In the genomic region with DNA sequence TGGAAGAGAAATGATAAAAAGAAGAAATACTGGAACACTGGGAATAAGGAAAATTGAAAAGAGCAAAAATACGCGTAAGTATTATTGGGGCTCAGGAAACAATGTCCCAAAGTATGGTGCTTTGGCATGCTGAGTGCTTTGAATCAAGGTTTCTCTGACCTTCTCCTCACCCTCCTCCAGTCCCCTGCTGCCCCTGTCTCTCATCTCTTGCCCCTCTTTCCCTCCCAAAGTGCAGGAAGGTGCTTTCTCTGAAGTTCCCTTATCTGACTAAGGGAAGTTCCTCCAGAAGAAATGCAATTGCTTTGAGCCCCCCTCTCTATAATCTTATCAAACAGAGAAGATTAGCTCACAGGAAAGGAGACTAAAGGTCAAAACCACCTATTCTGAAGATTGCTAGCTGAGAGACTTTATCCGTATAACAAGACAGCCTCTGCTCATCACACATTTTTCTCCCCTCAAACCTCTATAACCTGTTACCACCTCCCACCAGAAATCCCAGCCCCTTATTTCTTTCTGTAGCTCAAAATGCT, we compare ENCODE assay signal across 14 cellular contexts.
A peak's percentile ranks its signal among the peaks of the same experiment; 100 is the strongest.
DNase-seq lines count a peak whose midpoint lies in the region; ATAC-seq and TF ChIP-seq lines count a peak whose summit lies in the region.
"Had no signal": no experiment of that assay in that cellular context is flagged by ENCODE, and none has a peak within 500 bp of the region (broad histone marks: within the 10 kb centered on the region; RNA-seq: fewer than 3 reads in every experiment).

No MANE protein-coding gene starts in this region.

- H4K8ac ChIP-seq in H9 (replicated peaks; ENCODE audit: insufficient read length, low read depth, low read length): no peak overlapping the region

- no peak overlapping the region for H2BK120ac ChIP-seq in H9 (ENCODE audit: low read depth, low read length, poor library complexity, severe bottlenecking)

- WGBS in H9 (ENCODE audit: extremely low coverage, insufficient read length, low lambda C conversion rate): no CpG with 5 or more reads among the region's 3 CpGs

- H3K4me1 Mint-ChIP-seq in H9 (peaks cover 56 to 63% of the 10 kb centered on the region in 2 experiments), WTC11 (peaks cover 65% of the 10 kb centered on the region)

- H3K4me3 ChIP-seq in BLaER1 (no peak overlapping the region), iPS-20b (ENCODE audit: low read length) (no peak overlapping the region)
- H3K4me3 ChIP-seq: gastroesophageal sphincter, MG63, sigmoid colon had no signal

- no peak overlapping the region for H2AK5ac ChIP-seq in H9 (ENCODE audit: insufficient read length, low read length)

- H3K9ac ChIP-seq in BLaER1: 0 out of 2 replicates have a peak overlapping the region, but pooled peaks have one; percentile 1
- H3K9ac ChIP-seq in H9 (ENCODE audit: extremely low read depth, insufficient read length, low read length): no peak overlapping the region
- H3K9ac ChIP-seq in iPS-20b (ENCODE audit: low read depth, low read length): peak overlapping the region; percentile 50; the same call in 1 of the 2 replicates

- no peaks in the 10 kb centered on the region for H3K79me1 ChIP-seq in H9 (ENCODE audit: insufficient read depth, low read depth, low read length, poor library complexity, severe bottlenecking)

- H2AFZ ChIP-seq in H9 (ENCODE audit: low read length): no peak overlapping the region

- H3K4me1 ChIP-seq in BLaER1 (peaks cover 19% of the 10 kb centered on the region), H9 (ENCODE audit: insufficient read depth, low read length) (peaks cover 4% of the 10 kb centered on the region; the same call in 1 of the 2 replicates), iPS-20b (ENCODE audit: insufficient read depth, low read length) (peaks cover 38% of the 10 kb centered on the region)
- H3K4me1 ChIP-seq: gastroesophageal sphincter had no signal

- POLR2A ChIA-PET in WTC11 (lab: Charles Lee): no interaction called here
- POLR2A ChIA-PET in HEK293T (lab: Yijun Ruan, JAX): no interaction called here

- H3K36me3 Mint-ChIP-seq in H9 (ENCODE audit: insufficient read depth in 1 of 3, low read depth in 3 of 3) (peaks cover 2 to 4% (median 3%) of the 10 kb centered on the region in 3 experiments; a peak in 5 of 7 replicates), WTC11 (peaks cover 3% of the 10 kb centered on the region; the same call in 1 of the 2 replicates)

- H3K79me2 ChIP-seq in H9 (ENCODE audit: insufficient read depth, low read length): no peaks in the 10 kb centered on the region

- H4K91ac ChIP-seq in H9 (ENCODE audit: insufficient read length, low read depth, low read length): no peak overlapping the region

- no peak overlapping the region for H3K56ac ChIP-seq in H9 (ENCODE audit: insufficient read length, low read depth, low read length)

- H2BK5ac ChIP-seq in H9 (ENCODE audit: insufficient read length, low read length): no peak overlapping the region

- H3K14ac ChIP-seq in H9 (ENCODE audit: insufficient read depth, low read length): no peak overlapping the region

- no peak overlapping the region for H3K4ac ChIP-seq in H9 (ENCODE audit: low read depth, low read length)

- no peak overlapping the region for H3K18ac ChIP-seq in H9 (ENCODE audit: insufficient read length, low read depth, low read length)

- DNase-seq in H9 (no peak), WTC11 (ENCODE audit: low spot score) (no peak), HEK293T (ENCODE audit: extremely low spot score) (no peak), GDM1 (lab: John Stamatoyannopoulos, UW) (no peak), amniotic stem cell (lab: John Stamatoyannopoulos, UW) (no peak)
- DNase-seq: CD4-positive, alpha-beta T cell; effector memory CD8-positive, alpha-beta T cell; MG63; sigmoid colon had no signal

- H3K27me3 ChIP-seq in BLaER1 (no peaks in the 10 kb centered on the region), H9 (ENCODE audit: insufficient read depth, low read length) (no peaks in the 10 kb centered on the region), iPS-20b (ENCODE audit: insufficient read depth, low read length) (no peaks in the 10 kb centered on the region)
- H3K27me3 ChIP-seq: gastroesophageal sphincter, MG63, sigmoid colon had no signal

- H3K4me3 Mint-ChIP-seq in H9: no peak overlapping the region; a peak in 2 of 5 replicates
- no peak overlapping the region for H3K4me3 Mint-ChIP-seq in WTC11
- H3K4me3 Mint-ChIP-seq: CD4-positive, alpha-beta T cell; effector memory CD8-positive, alpha-beta T cell had no signal

- peaks cover 6% of the 10 kb centered on the region; the same call in 1 of the 2 replicates for H3K36me3 ChIP-seq in BLaER1
- no peaks in the 10 kb centered on the region for H3K36me3 ChIP-seq in iPS-20b (ENCODE audit: insufficient read depth, low read depth, low read length)
- H3K36me3 ChIP-seq: gastroesophageal sphincter, MG63, sigmoid colon had no signal

- ATAC-seq in WTC11 (no peak), HG03432 (IDR thresholded peaks at IDR 0.05; ENCODE audit: unreplicated experiment) (no peak)
- ATAC-seq: effector memory CD8-positive, alpha-beta T cell; gastroesophageal sphincter; Panc1 had no signal

- H3K27ac ChIP-seq in BLaER1 (peak overlapping the region; percentile 62), H9 (ENCODE audit: insufficient read length, low read depth, low read length) (peak overlapping the region; percentile 39), iPS-20b (ENCODE audit: low read length) (peak overlapping the region; percentile 18)
- H3K27ac ChIP-seq: gastroesophageal sphincter, sigmoid colon had no signal

- TF ChIP-seq CTCF in H9 (conservative IDR thresholded peaks at IDR 0.05): no peak
- TF ChIP-seq CTCF in WTC11 (IDR thresholded peaks at IDR 0.05): no peak

- H3K27ac Mint-ChIP-seq in H9 (peak overlapping the region; percentile 91 to 93 (median 93)), WTC11 (peak overlapping the region; percentile 90)
- H3K27ac Mint-ChIP-seq: CD4-positive, alpha-beta T cell had no signal

- H4K5ac ChIP-seq in H9 (ENCODE audit: insufficient read length, low read depth, low read length): no peak overlapping the region

- H3K27me3 Mint-ChIP-seq in H9 (ENCODE audit: low read depth): no peaks in the 10 kb centered on the region
- no peaks in the 10 kb centered on the region for H3K27me3 Mint-ChIP-seq in WTC11 (ENCODE audit: low read depth)
- H3K27me3 Mint-ChIP-seq: CD4-positive, alpha-beta T cell; effector memory CD8-positive, alpha-beta T cell had no signal

- H3K9me3 Mint-ChIP-seq in H9 (peaks cover 0 to 3% of the 10 kb centered on the region in 2 experiments; a peak in 2 of 5 replicates), WTC11 (peaks cover 3% of the 10 kb centered on the region)
- H3K9me3 Mint-ChIP-seq: CD4-positive, alpha-beta T cell; effector memory CD8-positive, alpha-beta T cell had no signal

- no peak overlapping the region for H2BK15ac ChIP-seq in H9 (ENCODE audit: low read depth, low read length)

- H2BK12ac ChIP-seq in H9 (ENCODE audit: insufficient read length, low read depth, low read length): no peak overlapping the region

- H3K23ac ChIP-seq in H9 (ENCODE audit: insufficient read length, low read depth, low read length): no peak overlapping the region

- H2BK20ac ChIP-seq in H9 (ENCODE audit: low read depth, low read length, poor library complexity, severe bottlenecking): no peak overlapping the region

- no peak overlapping the region for H3T11ph ChIP-seq in H9 (ENCODE audit: low read length)

- H3K9me3 ChIP-seq in BLaER1: peaks cover 7% of the 10 kb centered on the region
- H3K9me3 ChIP-seq in H9 (ENCODE audit: control insufficient read depth, low read depth, low read length): no peaks in the 10 kb centered on the region
- H3K9me3 ChIP-seq in iPS-20b (ENCODE audit: insufficient read depth, low read depth, low read length): no peaks in the 10 kb centered on the region
- H3K9me3 ChIP-seq: gastroesophageal sphincter, sigmoid colon had no signal

- H3K4me2 ChIP-seq in BLaER1 (peak overlapping the region; percentile 61), H9 (ENCODE audit: insufficient read depth, insufficient read length, low read length) (no peak overlapping the region)

- CTCF ChIA-PET in WTC11 (lab: Charles Lee): no interaction called here
- CTCF ChIA-PET in HEK293T (lab: Yijun Ruan, JAX): no interaction called here

- no peaks in the 10 kb centered on the region for H4K20me1 ChIP-seq in BLaER1
- H4K20me1 ChIP-seq in H9 (ENCODE audit: control insufficient read depth, insufficient read depth, insufficient read length): no peaks in the 10 kb centered on the region

- no peaks in the 10 kb centered on the region for H3K23me2 ChIP-seq in H9 (ENCODE audit: insufficient read length, low read depth, low read length, poor library complexity, severe bottlenecking)

TF ChIP-seq in WTC11, 78 proteins besides CTCF, POLR2A, EP300 and RAD21 (continues in another document):
- TF ChIP-seq, protein P1, sequence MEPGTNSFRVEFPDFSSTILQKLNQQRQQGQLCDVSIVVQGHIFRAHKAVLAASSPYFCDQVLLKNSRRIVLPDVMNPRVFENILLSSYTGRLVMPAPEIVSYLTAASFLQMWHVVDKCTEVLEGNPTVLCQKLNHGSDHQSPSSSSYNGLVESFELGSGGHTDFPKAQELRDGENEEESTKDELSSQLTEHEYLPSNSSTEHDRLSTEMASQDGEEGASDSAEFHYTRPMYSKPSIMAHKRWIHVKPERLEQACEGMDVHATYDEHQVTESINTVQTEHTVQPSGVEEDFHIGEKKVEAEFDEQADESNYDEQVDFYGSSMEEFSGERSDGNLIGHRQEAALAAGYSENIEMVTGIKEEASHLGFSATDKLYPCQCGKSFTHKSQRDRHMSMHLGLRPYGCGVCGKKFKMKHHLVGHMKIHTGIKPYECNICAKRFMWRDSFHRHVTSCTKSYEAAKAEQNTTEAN (CRISPR knock-in tag; IDR thresholded peaks at IDR 0.05): no peak
- no peak for TF ChIP-seq SMAD3 (CRISPR knock-in tag; IDR thresholded peaks at IDR 0.05; ENCODE audit: borderline replicate concordance)

TF ChIP-seq in HEK293T, 16 proteins besides CTCF, POLR2A, EP300 and RAD21 (continues in another document):
- TF ChIP-seq ARNT (IDR thresholded peaks at IDR 0.05): no peak
- TF ChIP-seq FOXM1 (IDR thresholded peaks at IDR 0.05; ENCODE audit: borderline replicate concordance): no peak
- no peak for TF ChIP-seq SP1 (IDR thresholded peaks at IDR 0.05)
- no peak for TF ChIP-seq HDGF (IDR thresholded peaks at IDR 0.05; ENCODE audit: borderline replicate concordance)
- TF ChIP-seq BHLHE40 (IDR thresholded peaks at IDR 0.05; ENCODE audit: borderline replicate concordance): no peak
- TF ChIP-seq FOXA1 (IDR thresholded peaks at IDR 0.05): no peak
- TF ChIP-seq, protein P2, sequence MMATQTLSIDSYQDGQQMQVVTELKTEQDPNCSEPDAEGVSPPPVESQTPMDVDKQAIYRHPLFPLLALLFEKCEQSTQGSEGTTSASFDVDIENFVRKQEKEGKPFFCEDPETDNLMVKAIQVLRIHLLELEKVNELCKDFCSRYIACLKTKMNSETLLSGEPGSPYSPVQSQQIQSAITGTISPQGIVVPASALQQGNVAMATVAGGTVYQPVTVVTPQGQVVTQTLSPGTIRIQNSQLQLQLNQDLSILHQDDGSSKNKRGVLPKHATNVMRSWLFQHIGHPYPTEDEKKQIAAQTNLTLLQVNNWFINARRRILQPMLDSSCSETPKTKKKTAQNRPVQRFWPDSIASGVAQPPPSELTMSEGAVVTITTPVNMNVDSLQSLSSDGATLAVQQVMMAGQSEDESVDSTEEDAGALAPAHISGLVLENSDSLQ (IDR thresholded peaks at IDR 0.05): no peak
- TF ChIP-seq CTBP1 (IDR thresholded peaks at IDR 0.05; ENCODE audit: borderline replicate concordance): no peak
- no peak for TF ChIP-seq FOXK2 (IDR thresholded peaks at IDR 0.05)
